In genomic region chr19:29610574-29611271, GRCh38 we compare ENCODE assay signal across 8 cellular contexts. TPM values are rescaled to one million over a fixed set of nuclear protein-coding genes. Genes with fewer than 3 reads are reported as not detected.
DNase-seq lines count a peak whose midpoint lies in the region; ATAC-seq and TF ChIP-seq lines count a peak whose summit lies in the region.

No MANE protein-coding gene starts in this region.

- POLR2A ChIA-PET in activated CD8-positive, alpha-beta T cell treated with anti-CD3 and anti-CD28 coated beads for 36 hours (lab: Charles Lee): interaction anchor here (0.8 to 4.2 kb wide), 12 partner anchors 10 to 253 kb away, joined by 3 to 30 read pairs (median 4); partner anchors contain the start of gene C19orf12

- peak; percentile 68 to 70 for ATAC-seq in CD4-positive, CD25-positive, alpha-beta regulatory T cell (ENCODE audit: low read depth in 2 of 2)
- ATAC-seq in HG03378 (IDR thresholded peaks at IDR 0.05; ENCODE audit: unreplicated experiment): peak; percentile 73
- ATAC-seq in activated CD8-positive, alpha-beta T cell treated with anti-CD3 and anti-CD28 coated beads for 36 hours: peak; percentile 74
- ATAC-seq in effector memory CD8-positive, alpha-beta T cell (replicated peaks): peak; percentile 72

- peak; percentile 71 to 88 (median 81) for DNase-seq in CD4-positive, CD25-positive, alpha-beta regulatory T cell
- DNase-seq in GM19240 (ENCODE audit: insufficient read length, low spot score) (peak; percentile 86), NCI-H748 treated with DMSO at 0.1 percent for 48 hours (lab: John Stamatoyannopoulos, UW) (peak; percentile 55), mesothelial cell of epicardium (ENCODE audit: low spot score in 2 of 2, unreplicated experiment in 2 of 2) (peak; percentile 55 to 79)
- peak; percentile 92 for DNase-seq in activated CD8-positive, alpha-beta T cell treated with anti-CD3 and anti-CD28 coated beads for 36 hours
- DNase-seq in effector memory CD8-positive, alpha-beta T cell: peak; percentile 87 to 88 (median 88)
- DNase-seq in stimulated activated CD8-positive, alpha-beta memory T cell treated with anti-CD3 and anti-CD28 coated beads, Interleukin-4, amount 100 ng/mL, for 24 hours (ENCODE audit: low read depth): peak; percentile 74

- peak overlapping the region in 1 of 3 donors; percentile 55 for H3K27ac Mint-ChIP-seq in CD4-positive, CD25-positive, alpha-beta regulatory T cell
- peak overlapping the region; percentile 39 for H3K27ac Mint-ChIP-seq in activated CD8-positive, alpha-beta T cell treated with anti-CD3 and anti-CD28 coated beads for 36 hours
- H3K27ac Mint-ChIP-seq in effector memory CD8-positive, alpha-beta T cell: peak overlapping the region; percentile 84 to 95
- H3K27ac Mint-ChIP-seq in mesothelial cell of epicardium: no peak overlapping the region

- peak overlapping the region; percentile 1 for H3K27ac ChIP-seq in CD4-positive, CD25-positive, alpha-beta regulatory T cell (ENCODE audit: insufficient read depth, low read length, poor library complexity, severe bottlenecking)

- H3K4me3 ChIP-seq in CD4-positive, CD25-positive, alpha-beta regulatory T cell (ENCODE audit: low read depth, low read length): no peak overlapping the region

- no peaks in the 10 kb centered on the region for H3K9me3 Mint-ChIP-seq in CD4-positive, CD25-positive, alpha-beta regulatory T cell
- H3K9me3 Mint-ChIP-seq in activated CD8-positive, alpha-beta T cell treated with anti-CD3 and anti-CD28 coated beads for 36 hours: no peaks in the 10 kb centered on the region
- H3K9me3 Mint-ChIP-seq in effector memory CD8-positive, alpha-beta T cell: no peaks in the 10 kb centered on the region
- no peaks in the 10 kb centered on the region for H3K9me3 Mint-ChIP-seq in mesothelial cell of epicardium

- CTCF ChIA-PET in activated CD8-positive, alpha-beta T cell treated with anti-CD3 and anti-CD28 coated beads for 36 hours (lab: Charles Lee): interaction anchor here (0.6 to 8.9 kb wide), 41 partner anchors 9 to 142 kb away, joined by 3 to 217 read pairs (median 5); partner anchors contain the start of genes C19orf12 and PLEKHF1

- H3K36me3 ChIP-seq in CD4-positive, CD25-positive, alpha-beta regulatory T cell (ENCODE audit: control insufficient read depth, insufficient read depth, low read length): peaks cover 58% of the 10 kb centered on the region

- H3K27me3 Mint-ChIP-seq in CD4-positive, CD25-positive, alpha-beta regulatory T cell: peaks cover 5% of the 10 kb centered on the region
- no peaks in the 10 kb centered on the region for H3K27me3 Mint-ChIP-seq in activated CD8-positive, alpha-beta T cell treated with anti-CD3 and anti-CD28 coated beads for 36 hours
- H3K27me3 Mint-ChIP-seq in effector memory CD8-positive, alpha-beta T cell: no peaks in the 10 kb centered on the region
- H3K27me3 Mint-ChIP-seq in mesothelial cell of epicardium (ENCODE audit: low read depth): no peaks in the 10 kb centered on the region

- intact Hi-C loops in activated CD8-positive, alpha-beta T cell treated with anti-CD3 and anti-CD28 coated beads for 36 hours (cut with micrococcal nuclease): loop anchor here (1.0 to 2.0 kb wide), 2 partner anchors 81 to 106 kb away; no protein-coding TSS in a partner anchor

- H3K36me3 Mint-ChIP-seq in CD4-positive, CD25-positive, alpha-beta regulatory T cell: peaks cover 34% of the 10 kb centered on the region
- peaks cover 52% of the 10 kb centered on the region for H3K36me3 Mint-ChIP-seq in activated CD8-positive, alpha-beta T cell treated with anti-CD3 and anti-CD28 coated beads for 36 hours (ENCODE audit: low read depth)
- H3K36me3 Mint-ChIP-seq in effector memory CD8-positive, alpha-beta T cell (ENCODE audit: insufficient read depth): peaks cover 55% of the 10 kb centered on the region
- peaks cover 27% of the 10 kb centered on the region for H3K36me3 Mint-ChIP-seq in mesothelial cell of epicardium

- H3K27me3 ChIP-seq in CD4-positive, CD25-positive, alpha-beta regulatory T cell (ENCODE audit: control insufficient read depth, insufficient read depth, low read length): no peaks in the 10 kb centered on the region

- peaks cover 25% of the 10 kb centered on the region for H3K4me1 ChIP-seq in CD4-positive, CD25-positive, alpha-beta regulatory T cell (ENCODE audit: control insufficient read depth, insufficient read depth, low read length, poor library complexity, severe bottlenecking)

- H3K4me3 Mint-ChIP-seq in CD4-positive, CD25-positive, alpha-beta regulatory T cell: peak overlapping the region in 1 of 4 donors; percentile 9
- no peak overlapping the region for H3K4me3 Mint-ChIP-seq in activated CD8-positive, alpha-beta T cell treated with anti-CD3 and anti-CD28 coated beads for 36 hours
- peak overlapping the region; percentile 46 to 80 for H3K4me3 Mint-ChIP-seq in effector memory CD8-positive, alpha-beta T cell
- no peak overlapping the region for H3K4me3 Mint-ChIP-seq in mesothelial cell of epicardium

- TF ChIP-seq CTCF in activated CD8-positive, alpha-beta T cell treated with anti-CD3 and anti-CD28 coated beads for 36 hours (IDR thresholded peaks at IDR 0.05): peak; percentile 86
- peak; percentile 56 for TF ChIP-seq CTCF in mesothelial cell of epicardium (IDR thresholded peaks at IDR 0.05; ENCODE audit: unreplicated experiment)

- H3K9me3 ChIP-seq in CD4-positive, CD25-positive, alpha-beta regulatory T cell (ENCODE audit: control insufficient read depth in 2 of 2, low read length in 2 of 2): no peaks in the 10 kb centered on the region

- peaks cover 7 to 38% (median 27%) of the 10 kb centered on the region in 4 donors for H3K4me1 Mint-ChIP-seq in CD4-positive, CD25-positive, alpha-beta regulatory T cell
- H3K4me1 Mint-ChIP-seq in activated CD8-positive, alpha-beta T cell treated with anti-CD3 and anti-CD28 coated beads for 36 hours (ENCODE audit: low read depth): peaks cover 25% of the 10 kb centered on the region
- peaks cover 27 to 48% of the 10 kb centered on the region in 2 donors for H3K4me1 Mint-ChIP-seq in effector memory CD8-positive, alpha-beta T cell (ENCODE audit: low read depth in 2 of 2)
- peaks cover 10% of the 10 kb centered on the region for H3K4me1 Mint-ChIP-seq in mesothelial cell of epicardium

RNA-seq across cellular contexts. Expression of gene POP4, which starts 4.6 kb away (rescaled TPM):
- total RNA-seq in CD4-positive, CD25-positive, alpha-beta regulatory T cell: 64.3 TPM
- polyA plus RNA-seq in CD4-positive, CD25-positive, alpha-beta regulatory T cell: 100 to 1,000 TPM; 162 to 202 (median 190) TPM
- 10 to 100 TPM; 84.7 to 89.5 TPM for total RNA-seq in activated CD8-positive, alpha-beta T cell treated with anti-CD3 and anti-CD28 coated beads for 36 hours
- 39.7 to 46.2 TPM (median 39.9 TPM) in 3 replicates for total RNA-seq in mesothelial cell of epicardium

RNA-seq across cellular contexts. Expression of gene PLEKHF1, which starts 54.5 kb away (rescaled TPM):
- total RNA-seq in CD4-positive, CD25-positive, alpha-beta regulatory T cell: 21.0 TPM
- polyA plus RNA-seq in CD4-positive, CD25-positive, alpha-beta regulatory T cell: 10 to 100 TPM; 23.5 to 49.3 (median 35.2) TPM
- total RNA-seq in activated CD8-positive, alpha-beta T cell treated with anti-CD3 and anti-CD28 coated beads for 36 hours: 10 to 100 TPM; 30.4 to 31.7 TPM
- 0.47 to 0.92 TPM (median 0.64 TPM) in 3 replicates for total RNA-seq in mesothelial cell of epicardium

Comparison
In these comparisons a context has a peak if more than half of its experiments do, and no peak if none do; other contexts are left out.
1. H3K4me3 Mint-ChIP-seq: peak in effector memory CD8-positive, alpha-beta T cell (2 of 2); none in activated CD8-positive, alpha-beta T cell treated with anti-CD3 and anti-CD28 coated beads for 36 hours (single experiment) and mesothelial cell of epicardium (single experiment).
2. RNA of gene PLEKHF1, which starts 54.5 kb away (total RNA-seq): 30.4 to 31.7 TPM in activated CD8-positive, alpha-beta T cell treated with anti-CD3 and anti-CD28 coated beads for 36 hours and 21.0 TPM in CD4-positive, CD25-positive, alpha-beta regulatory T cell (single experiment); 0.47 to 0.92 TPM in mesothelial cell of epicardium; every median in the first group is over 10 times any median in the second.
3. Peak in every context shown above with its lines, with median percentiles within 50 percentile points of each other: ATAC-seq and DNase-seq.